In the genomic region with DNA sequence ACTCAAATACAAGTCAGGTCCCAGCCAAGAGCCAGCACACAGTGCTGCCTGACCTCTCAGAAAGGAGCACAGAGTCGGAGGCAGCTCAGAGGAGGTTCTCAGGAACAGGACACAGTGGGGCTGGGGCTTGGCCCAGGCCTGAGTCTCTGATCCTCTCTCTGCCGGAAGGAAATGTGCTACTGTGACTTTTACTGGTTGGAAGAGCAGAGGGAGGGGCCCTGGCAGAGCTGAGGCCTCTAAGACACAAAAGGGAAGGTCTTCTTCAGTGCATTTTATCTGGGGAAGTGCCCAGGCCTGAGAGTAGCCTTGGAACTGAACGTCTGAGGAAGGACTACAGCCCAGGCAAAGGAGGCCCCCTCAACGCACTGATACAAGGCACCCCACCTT, we compare ENCODE assay signal across 8 cellular contexts.
A peak's percentile ranks its signal among the peaks of the same experiment; 100 is the strongest.
DNase-seq lines count a peak whose midpoint lies in the region; ATAC-seq and TF ChIP-seq lines count a peak whose summit lies in the region.

No MANE protein-coding gene starts in this region.

- TF ChIP-seq POLR2A in GM18505 (IDR thresholded peaks at IDR 0.05; ENCODE audit: borderline replicate concordance, extremely low read depth, insufficient read depth, insufficient read length): peak; percentile 72

- ATAC-seq in GM18505 (IDR thresholded peaks at IDR 0.05; ENCODE audit: unreplicated experiment) (no peak), HG03432 (IDR thresholded peaks at IDR 0.05; ENCODE audit: unreplicated experiment) (peak; percentile 40), GM21367 (IDR thresholded peaks at IDR 0.05; ENCODE audit: unreplicated experiment) (no peak)

- DNase-seq in activated CD4-positive, alpha-beta T cell treated with anti-CD3 and anti-CD28 coated beads for 48 hours: peak; percentile 49
- peak; percentile 71 for DNase-seq in germinal center (ENCODE audit: low spot score)
- peak; percentile 24 for DNase-seq in stimulated activated CD4-positive, alpha-beta T cell treated with anti-CD3 and anti-CD28 coated beads, Interleukin-4, amount 100 ng/mL, for 1 hour
- DNase-seq in DMS 273 treated with DMSO at 0.1 percent for 48 hours (lab: John Stamatoyannopoulos, UW): no peak
- no peak for DNase-seq in epidermal melanocyte (ENCODE audit: insufficient read length, low spot score)

Comparison
In these comparisons a context has a peak if more than half of its experiments do, and no peak if none do; other contexts are left out.
1. DNase-seq: peak in activated CD4-positive, alpha-beta T cell treated with anti-CD3 and anti-CD28 coated beads for 48 hours (single experiment), germinal center (single experiment) and stimulated activated CD4-positive, alpha-beta T cell treated with anti-CD3 and anti-CD28 coated beads, Interleukin-4, amount 100 ng/mL, for 1 hour (single experiment); none in DMS 273 treated with DMSO at 0.1 percent for 48 hours (single experiment) and epidermal melanocyte (single experiment).